In the genomic region with DNA sequence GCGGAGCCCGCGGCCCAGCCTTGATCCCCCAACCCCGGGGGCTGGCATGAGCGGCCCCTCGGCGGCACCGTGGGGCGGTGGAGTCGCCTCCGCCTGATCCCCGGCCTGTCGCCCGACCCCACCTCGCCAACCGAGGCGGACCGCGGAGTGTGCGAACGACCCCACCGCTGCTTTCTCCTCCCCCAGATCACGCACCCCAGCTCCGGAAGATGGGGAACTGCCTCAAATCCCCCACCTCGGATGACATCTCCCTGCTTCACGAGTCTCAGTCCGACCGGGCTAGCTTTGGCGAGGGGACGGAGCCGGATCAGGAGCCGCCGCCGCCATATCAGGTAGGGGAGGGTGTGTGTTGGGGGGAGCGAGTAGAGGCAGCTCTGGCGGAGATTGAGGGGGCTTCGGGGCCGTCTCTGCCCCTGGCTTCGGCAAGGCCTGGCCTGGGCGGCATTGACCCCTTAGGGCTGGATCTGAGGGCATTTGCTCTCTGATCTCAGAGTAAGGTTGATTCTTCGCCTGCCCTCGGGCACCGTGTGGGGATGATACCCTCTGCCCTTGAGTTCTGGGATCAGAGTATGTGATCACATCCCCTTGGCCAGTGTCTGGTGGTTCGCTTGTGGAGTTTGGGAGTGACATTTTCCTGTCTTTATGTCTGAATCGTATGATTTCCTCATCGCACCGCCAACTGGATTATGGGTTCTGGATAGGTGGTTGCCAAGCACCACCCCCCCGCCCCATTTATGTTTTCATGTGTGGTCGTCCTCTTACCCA, we compare ENCODE assay signal across 8 cellular contexts. TPM values are rescaled to one million over a fixed set of nuclear protein-coding genes. Genes with fewer than 3 reads are reported as not detected.
DNase-seq lines count a peak whose midpoint lies in the region; ATAC-seq and TF ChIP-seq lines count a peak whose summit lies in the region.

No MANE protein-coding gene starts in this region.

- ATAC-seq in HG02973 (IDR thresholded peaks at IDR 0.05; ENCODE audit: unreplicated experiment) = peak; percentile 8
- peak; percentile 40 to 55 for ATAC-seq in natural killer cell treated with Interleukin-12 subunit alpha and Interleukin-12 subunit beta and Interleukin-15 and Interleukin-18, amount 100 ng/mL, for 72 hours

- H3K36me3 Mint-ChIP-seq in natural killer cell treated with Interleukin-12 subunit alpha and Interleukin-12 subunit beta and Interleukin-15 and Interleukin-18, amount 100 ng/mL, for 72 hours = no peaks in the 10 kb centered on the region

- H3K9me3 Mint-ChIP-seq in natural killer cell treated with Interleukin-12 subunit alpha and Interleukin-12 subunit beta and Interleukin-15 and Interleukin-18, amount 100 ng/mL, for 72 hours = no peaks in the 10 kb centered on the region

- H3K4me3 Mint-ChIP-seq in natural killer cell treated with Interleukin-12 subunit alpha and Interleukin-12 subunit beta and Interleukin-15 and Interleukin-18, amount 100 ng/mL, for 72 hours = no peak overlapping the region

- peaks cover 34 to 37% of the 10 kb centered on the region in 2 donors for H3K4me1 Mint-ChIP-seq in natural killer cell treated with Interleukin-12 subunit alpha and Interleukin-12 subunit beta and Interleukin-15 and Interleukin-18, amount 100 ng/mL, for 72 hours (ENCODE audit: low read depth in 2 of 2)

- H3K4me3 ChIP-seq in fibroblast of mammary gland (ENCODE audit: control insufficient read depth, low read depth, low read length) = peak overlapping the region; percentile 94

- no peak for TF ChIP-seq CTCF in fibroblast of mammary gland (conservative IDR thresholded peaks at IDR 0.05; ENCODE audit: control insufficient read depth, insufficient read depth, low read depth, low read length)

- no peaks in the 10 kb centered on the region for H3K27me3 Mint-ChIP-seq in natural killer cell treated with Interleukin-12 subunit alpha and Interleukin-12 subunit beta and Interleukin-15 and Interleukin-18, amount 100 ng/mL, for 72 hours

- H3K27ac Mint-ChIP-seq in natural killer cell treated with Interleukin-12 subunit alpha and Interleukin-12 subunit beta and Interleukin-15 and Interleukin-18, amount 100 ng/mL, for 72 hours = no peak overlapping the region

- DNase-seq in DMS 273 (lab: John Stamatoyannopoulos, UW; ENCODE audit: unreplicated experiment) (peak; percentile 66), DMS 273 treated with DMSO at 0.1 percent for 48 hours (lab: John Stamatoyannopoulos, UW) (no peak), NCI-H510A treated with DMSO at 0.1 percent for 48 hours (lab: John Stamatoyannopoulos, UW) (peak; percentile 34), fibroblast of mammary gland (ENCODE audit: low read depth) (peak; percentile 37)
- peak; percentile 62 to 66 for DNase-seq in activated T-cell treated with anti-CD3 and anti-CD28 coated beads, Interleukin-2, amount 50 U/mL, for 48 hours
- DNase-seq in natural killer cell treated with Interleukin-12 subunit alpha and Interleukin-12 subunit beta and Interleukin-15 and Interleukin-18, amount 100 ng/mL, for 72 hours (ENCODE audit: low spot score) = peak; percentile 67

- H3K27ac ChIP-seq in temporal lobe (ENCODE audit: low read depth, low read length) = peak overlapping the region; percentile 96

RNA-seq across cellular contexts. Expression of a gene that starts 0.7 kb away (rescaled TPM):
- total RNA-seq in natural killer cell treated with Interleukin-12 subunit alpha and Interleukin-12 subunit beta and Interleukin-15 and Interleukin-18, amount 100 ng/mL, for 72 hours = 10 to 100 TPM; 44.0 to 56.7 TPM
- 133 TPM for total RNA-seq in temporal lobe
